1 cellular context compared by ENCODE assay signal in genomic region chr10:79375321-79376077, GRCh38.
A peak's percentile ranks its signal among the peaks of the same experiment; 100 is the strongest.
TF ChIP-seq lines count a peak whose summit lies in the region.

No MANE protein-coding gene starts in this region.

TF ChIP-seq in K562, 482 proteins besides CTCF, POLR2A, EP300 and RAD21 (continued from another document):
- TF ChIP-seq ZNF609 (CRISPR knock-in tag; IDR thresholded peaks at IDR 0.05; ENCODE audit: borderline replicate concordance) (no peak), JUN (IDR thresholded peaks at IDR 0.05; ENCODE audit: borderline replicate concordance, low read depth, low read length) (no peak), JUN (CRISPR knock-in tag; IDR thresholded peaks at IDR 0.05; ENCODE audit: borderline replicate concordance) (no peak), E2F4 (CRISPR knock-in tag; IDR thresholded peaks at IDR 0.05; ENCODE audit: low read depth) (0 out of 2 replicates have a peak, but pooled peaks have one; percentile 28), HLTF (IDR thresholded peaks at IDR 0.05) (no peak), TEAD2 (tag; IDR thresholded peaks at IDR 0.05) (no peak), ZBTB17 (CRISPR knock-in tag; IDR thresholded peaks at IDR 0.05) (no peak), ZNF707 (CRISPR knock-in tag; conservative IDR thresholded peaks at IDR 0.05) (no peak), C11orf30 (IDR thresholded peaks at IDR 0.05; ENCODE audit: low read depth) (peak; percentile 40; the same call in 1 of the 2 replicates)
